Comparison of ENCODE assay signal across 19 cellular contexts in genomic region chr10:78462221-78462620, GRCh38.
"Had no signal": no experiment of that assay in that cellular context is flagged by ENCODE, and none has a peak within 500 bp of the region (broad histone marks: within the 10 kb centered on the region; RNA-seq: fewer than 3 reads in every experiment).

No MANE protein-coding gene starts in this region.

- H3K27ac ChIP-seq: body of pancreas, dorsolateral prefrontal cortex, left ventricle myocardium inferior, psoas muscle, skin epidermis, suprapubic skin, upper lobe of left lung had no signal

- DNase-seq: activated CD4-positive, alpha-beta T cell treated with anti-CD3 and anti-CD28 coated beads, Interleukin-2, amount 10 ng/mL, durations not matched to agents 7 days and 5 days; amniotic stem cell; caudate nucleus; dorsolateral prefrontal cortex; foreskin melanocyte; glutamatergic neuron; left ventricle myocardium inferior; mammary epithelial cell; psoas muscle; right cardiac atrium; stimulated activated CD4-positive, alpha-beta T cell treated with anti-CD3 and anti-CD28 coated beads, Interleukin-2, amount 100 ng/mL, for 48 hours; T1000; upper lobe of left lung had no signal

- H3K9me3 Mint-ChIP-seq: activated CD4-positive, alpha-beta T cell treated with anti-CD3 and anti-CD28 coated beads, Interleukin-2, amount 10 ng/mL, durations not matched to agents 7 days and 5 days had no signal

- H3K27me3 ChIP-seq: body of pancreas, dorsolateral prefrontal cortex, suprapubic skin, upper lobe of left lung had no signal

- H3K36me3 Mint-ChIP-seq: activated naive CD8-positive, alpha-beta T cell had no signal

- H3K9me3 ChIP-seq: body of pancreas, left ventricle myocardium inferior, psoas muscle, suprapubic skin, upper lobe of left lung had no signal

- H3K27ac Mint-ChIP-seq: activated CD4-positive, alpha-beta T cell treated with anti-CD3 and anti-CD28 coated beads, Interleukin-2, amount 10 ng/mL, durations not matched to agents 7 days and 5 days; activated naive CD8-positive, alpha-beta T cell; stimulated activated naive CD8-positive, alpha-beta T cell treated with anti-CD3 and anti-CD28 coated beads, Interleukin-15, Interleukin-2, amounts not matched to agents 100 ng/mL and 50 ng/mL, for 24 hours had no signal

- H3K4me1 Mint-ChIP-seq: activated CD4-positive, alpha-beta T cell treated with anti-CD3 and anti-CD28 coated beads, Interleukin-2, amount 10 ng/mL, durations not matched to agents 7 days and 5 days had no signal

- ATAC-seq: activated CD4-positive, CD25-positive, alpha-beta regulatory T cell treated with anti-CD3 and anti-CD28 coated beads, Interleukin-2, amount 50 U/mL, for 24 hours; body of pancreas; psoas muscle; right cardiac atrium had no signal

- H3K4me3 Mint-ChIP-seq: activated CD4-positive, alpha-beta T cell treated with anti-CD3 and anti-CD28 coated beads, Interleukin-2, amount 10 ng/mL, durations not matched to agents 7 days and 5 days; activated naive CD8-positive, alpha-beta T cell; stimulated activated naive CD8-positive, alpha-beta T cell treated with anti-CD3 and anti-CD28 coated beads, Interleukin-15, Interleukin-2, amounts not matched to agents 100 ng/mL and 50 ng/mL, for 24 hours had no signal

- H3K36me3 ChIP-seq: left ventricle myocardium inferior, suprapubic skin, upper lobe of left lung had no signal

- H3K27me3 Mint-ChIP-seq: activated CD4-positive, alpha-beta T cell treated with anti-CD3 and anti-CD28 coated beads, Interleukin-2, amount 10 ng/mL, durations not matched to agents 7 days and 5 days; activated naive CD8-positive, alpha-beta T cell had no signal

- H3K4me1 ChIP-seq: left ventricle myocardium inferior, psoas muscle, suprapubic skin had no signal

- H3K4me3 ChIP-seq: body of pancreas, dorsolateral prefrontal cortex, left ventricle myocardium inferior, psoas muscle, skin epidermis, suprapubic skin, upper lobe of left lung had no signal
